1 cellular context compared by ENCODE assay signal in genomic region chr2:127387655-127388422, GRCh38.
TF ChIP-seq lines count a peak whose summit lies in the region.

TSS of gene MAP3K2 (minus strand) at chr2:127387975. CDS start at chr2:127343129, 44,846 bp downstream.

TF ChIP-seq in HEK293, 187 proteins besides CTCF, POLR2A, EP300 and RAD21 (continued from another document):
- TF ChIP-seq REPIN1 (tag by site-specific recombination; IDR thresholded peaks at IDR 0.05; ENCODE audit: low read depth): no peak
- peak; percentile 19; the same call in 1 of the 2 replicates for TF ChIP-seq GLIS1 (tag by site-specific recombination; IDR thresholded peaks at IDR 0.05)
- TF ChIP-seq ZFP41 (tag by site-specific recombination; IDR thresholded peaks at IDR 0.05; ENCODE audit: borderline replicate concordance): no peak
- TF ChIP-seq ZBTB7A (tag by site-specific recombination; IDR thresholded peaks at IDR 0.05; ENCODE audit: low read depth): no peak
- no peak for TF ChIP-seq FEZF1 (tag by site-specific recombination; IDR thresholded peaks at IDR 0.05)
- TF ChIP-seq ZNF398 (tag by site-specific recombination; IDR thresholded peaks at IDR 0.05): no peak
- no peak for TF ChIP-seq KLF16 (tag by site-specific recombination; IDR thresholded peaks at IDR 0.05)
- 0 out of 2 replicates have a peak, but pooled peaks have one; percentile 18 for TF ChIP-seq ZNF10 (tag by site-specific recombination; IDR thresholded peaks at IDR 0.05)
- TF ChIP-seq, protein P1, sequence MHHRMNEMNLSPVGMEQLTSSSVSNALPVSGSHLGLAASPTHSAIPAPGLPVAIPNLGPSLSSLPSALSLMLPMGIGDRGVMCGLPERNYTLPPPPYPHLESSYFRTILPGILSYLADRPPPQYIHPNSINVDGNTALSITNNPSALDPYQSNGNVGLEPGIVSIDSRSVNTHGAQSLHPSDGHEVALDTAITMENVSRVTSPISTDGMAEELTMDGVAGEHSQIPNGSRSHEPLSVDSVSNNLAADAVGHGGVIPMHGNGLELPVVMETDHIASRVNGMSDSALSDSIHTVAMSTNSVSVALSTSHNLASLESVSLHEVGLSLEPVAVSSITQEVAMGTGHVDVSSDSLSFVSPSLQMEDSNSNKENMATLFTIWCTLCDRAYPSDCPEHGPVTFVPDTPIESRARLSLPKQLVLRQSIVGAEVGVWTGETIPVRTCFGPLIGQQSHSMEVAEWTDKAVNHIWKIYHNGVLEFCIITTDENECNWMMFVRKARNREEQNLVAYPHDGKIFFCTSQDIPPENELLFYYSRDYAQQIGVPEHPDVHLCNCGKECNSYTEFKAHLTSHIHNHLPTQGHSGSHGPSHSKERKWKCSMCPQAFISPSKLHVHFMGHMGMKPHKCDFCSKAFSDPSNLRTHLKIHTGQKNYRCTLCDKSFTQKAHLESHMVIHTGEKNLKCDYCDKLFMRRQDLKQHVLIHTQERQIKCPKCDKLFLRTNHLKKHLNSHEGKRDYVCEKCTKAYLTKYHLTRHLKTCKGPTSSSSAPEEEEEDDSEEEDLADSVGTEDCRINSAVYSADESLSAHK (tag by site-specific recombination; IDR thresholded peaks at IDR 0.05): no peak
- TF ChIP-seq ZNF692 (tag by site-specific recombination; IDR thresholded peaks at IDR 0.05): no peak
- peak; percentile 79 for TF ChIP-seq ZNF335 (tag by site-specific recombination; conservative IDR thresholded peaks at IDR 0.05)
- TF ChIP-seq ZFP37 (tag by site-specific recombination; IDR thresholded peaks at IDR 0.05): no peak
- TF ChIP-seq ZBTB8A (tag by site-specific recombination; IDR thresholded peaks at IDR 0.05): peak; percentile 73
- TF ChIP-seq KLF9 (tag by site-specific recombination; IDR thresholded peaks at IDR 0.05; ENCODE audit: low read depth): peak; percentile 34
- TF ChIP-seq ZBTB21 (tag by site-specific recombination; IDR thresholded peaks at IDR 0.05): no peak
- TF ChIP-seq ZNF501 (tag by site-specific recombination; IDR thresholded peaks at IDR 0.05): 0 out of 2 replicates have a peak, but pooled peaks have one; percentile 39
- TF ChIP-seq SP2 (tag by site-specific recombination; IDR thresholded peaks at IDR 0.05): 0 out of 2 replicates have a peak, but pooled peaks have one; percentile 25
- TF ChIP-seq KLF1 (tag by site-specific recombination; IDR thresholded peaks at IDR 0.05): peak; percentile 49; the same call in 1 of the 2 replicates
- TF ChIP-seq KLF8 (tag by site-specific recombination; IDR thresholded peaks at IDR 0.05): peak; percentile 46
- TF ChIP-seq, protein P2, sequence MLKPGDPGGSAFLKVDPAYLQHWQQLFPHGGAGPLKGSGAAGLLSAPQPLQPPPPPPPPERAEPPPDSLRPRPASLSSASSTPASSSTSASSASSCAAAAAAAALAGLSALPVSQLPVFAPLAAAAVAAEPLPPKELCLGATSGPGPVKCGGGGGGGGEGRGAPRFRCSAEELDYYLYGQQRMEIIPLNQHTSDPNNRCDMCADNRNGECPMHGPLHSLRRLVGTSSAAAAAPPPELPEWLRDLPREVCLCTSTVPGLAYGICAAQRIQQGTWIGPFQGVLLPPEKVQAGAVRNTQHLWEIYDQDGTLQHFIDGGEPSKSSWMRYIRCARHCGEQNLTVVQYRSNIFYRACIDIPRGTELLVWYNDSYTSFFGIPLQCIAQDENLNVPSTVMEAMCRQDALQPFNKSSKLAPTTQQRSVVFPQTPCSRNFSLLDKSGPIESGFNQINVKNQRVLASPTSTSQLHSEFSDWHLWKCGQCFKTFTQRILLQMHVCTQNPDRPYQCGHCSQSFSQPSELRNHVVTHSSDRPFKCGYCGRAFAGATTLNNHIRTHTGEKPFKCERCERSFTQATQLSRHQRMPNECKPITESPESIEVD (tag by site-specific recombination; IDR thresholded peaks at IDR 0.05): no peak
- TF ChIP-seq ZNF549 (tag by site-specific recombination; IDR thresholded peaks at IDR 0.05): 0 out of 2 replicates have a peak, but pooled peaks have one; percentile 7
- TF ChIP-seq ZBTB26 (tag by site-specific recombination; optimal IDR thresholded peaks at IDR 0.05): peak; percentile 81
- TF ChIP-seq ZNF654 (tag by site-specific recombination; IDR thresholded peaks at IDR 0.05; ENCODE audit: low read depth): no peak
- TF ChIP-seq ZSCAN30 (tag by site-specific recombination; IDR thresholded peaks at IDR 0.05): peak; percentile 18; the same call in 1 of the 2 replicates
- TF ChIP-seq ZNF791 (tag by site-specific recombination; IDR thresholded peaks at IDR 0.05): no peak
- 0 out of 2 replicates have a peak, but pooled peaks have one; percentile 18 for TF ChIP-seq YY1 (tag by site-specific recombination; IDR thresholded peaks at IDR 0.05)
TF ChIP-seq in HEK293: peak in this region for 17.
